In genomic region chr17:81162491-81162890, GRCh38 we compare ENCODE assay signal across 28 cellular contexts. TPM values are rescaled to one million over a fixed set of nuclear protein-coding genes. Genes with fewer than 3 reads are reported as not detected.
"Had no signal": no experiment of that assay in that cellular context is flagged by ENCODE, and none has a peak within 500 bp of the region (broad histone marks: within the 10 kb centered on the region; RNA-seq: fewer than 3 reads in every experiment).

No MANE protein-coding gene starts in this region.

- H3K9me3 ChIP-seq: ascending aorta, prostate gland, right atrium auricular region, suprapubic skin, transverse colon had no signal

- ATAC-seq: activated naive CD4-positive, alpha-beta T cell treated with anti-CD3 and anti-CD28 coated beads, Interleukin-2, amount 50 U/mL, for 72 hours; activated T-helper 17 cell treated with anti-CD3 and anti-CD28 coated beads, Interleukin-2, amount 50 U/mL, for 72 hours; effector memory CD8-positive, alpha-beta T cell; esophagus mucosa; left cardiac atrium; stimulated activated effector memory CD8-positive, alpha-beta T cell treated with anti-CD3 and anti-CD28 coated beads, Interleukin-12 subunit alpha, Interleukin-12 subunit beta, amount 100 ng/mL, for 72 hours; stimulated activated naive CD8-positive, alpha-beta T cell treated with anti-CD3 and anti-CD28 coated beads, Interleukin-15, amount 100 ng/mL, for 72 hours; T-cell had no signal

- H3K27me3 ChIP-seq: ascending aorta, right atrium auricular region had no signal

- H3K36me3 ChIP-seq: ascending aorta, prostate gland, right atrium auricular region, suprapubic skin, transverse colon had no signal

- DNase-seq: activated CD4-positive, alpha-beta T cell treated with anti-CD3 and anti-CD28 coated beads for 1 hour; activated T-cell treated with anti-CD3 and anti-CD28 coated beads, Interleukin-2, amount 50 U/mL, for 1 hour; central memory CD4-positive, alpha-beta T cell; dermis blood vessel endothelial cell; effector memory CD8-positive, alpha-beta T cell; foreskin melanocyte; hypothalamus; left cardiac atrium; naive B cell; stimulated activated CD4-positive, alpha-beta T cell treated with anti-CD3 and anti-CD28 coated beads, Interleukin-12 subunit alpha, Interleukin-12 subunit beta, amount 100 ng/mL, for 4 hours; stimulated activated naive CD8-positive, alpha-beta T cell treated with anti-CD3 and anti-CD28 coated beads, Interleukin-15, amount 100 ng/mL, for 72 hours; T-cell; transverse colon; WERI-Rb-1 had no signal

- H3K27ac ChIP-seq: ascending aorta, prostate gland, right atrium auricular region, suprapubic skin, transverse colon had no signal

- H3K4me3 ChIP-seq: ascending aorta, lung, prostate gland, right atrium auricular region, suprapubic skin, transverse colon had no signal

RNA-seq across cellular contexts. Expression of gene PVALEF, which starts 2.8 kb away (rescaled TPM):
- total RNA-seq: activated naive CD4-positive, alpha-beta T cell treated with anti-CD3 and anti-CD28 coated beads, Interleukin-2, amount 50 U/mL, for 72 hours; activated T-helper 17 cell treated with anti-CD3 and anti-CD28 coated beads, Interleukin-2, amount 50 U/mL, for 72 hours; ascending aorta; dermis blood vessel endothelial cell; endothelial cell of umbilical vein; esophagus mucosa; left cardiac atrium; lung; mesenteric fat pad; mucosa of gallbladder; osteocyte; prostate gland; right atrium auricular region; suprapubic skin; T-cell; transverse colon had no signal
- polyA plus RNA-seq: adipose tissue, endothelial cell of umbilical vein, lung had no signal

RNA-seq across cellular contexts. Expression of gene AATK, which starts 3.5 kb away (rescaled TPM):
- total RNA-seq: osteocyte had no signal
